ENCODE assay signal across 9 cellular contexts in genomic region chr17:49861150-49861884, GRCh38. TPM values are rescaled to one million over a fixed set of nuclear protein-coding genes. Genes with fewer than 3 reads are reported as not detected.
DNase-seq lines count a peak whose midpoint lies in the region; ATAC-seq and TF ChIP-seq lines count a peak whose summit lies in the region.
"Had no signal": no experiment of that assay in that cellular context is flagged by ENCODE, and none has a peak within 500 bp of the region (broad histone marks: within the 10 kb centered on the region; RNA-seq: fewer than 3 reads in every experiment).

No MANE protein-coding gene starts in this region.

- no peak for TF ChIP-seq POLR2A in NB4 (IDR thresholded peaks at IDR 0.05; ENCODE audit: extremely low read depth, insufficient read length)

- peak; percentile 25 to 49 for ATAC-seq in activated CD4-positive, CD25-positive, alpha-beta regulatory T cell treated with anti-CD3 and anti-CD28 coated beads, Interleukin-2, amount 50 U/mL, for 24 hours

- H3K4me3 ChIP-seq in NB4 (ENCODE audit: low read depth, low read length) = no peak overlapping the region
- H3K4me3 ChIP-seq: BLaER1 treated with 17β-estradiol and CSF1 and Interleukin-3, amounts not matched to agents 10 nM and 100 nM had no signal

- DNase-seq in NCI-H1417 (lab: John Stamatoyannopoulos, UW) (peak; percentile 49 to 75 (median 55)), NCI-H1417 treated with DMSO at 0.1 percent for 48 hours (lab: John Stamatoyannopoulos, UW) (no peak), NB4 (ENCODE audit: low read depth) (peak; percentile 67), cerebellum (ENCODE audit: low spot score) (peak; percentile 82), lung microvascular endothelial cell (ENCODE audit: low read depth in 2 of 2) (peak; percentile 39 to 55), NCI-H128 (lab: John Stamatoyannopoulos, UW; ENCODE audit: unreplicated experiment) (no peak)
- DNase-seq in stimulated activated CD8-positive, alpha-beta memory T cell treated with anti-CD3 and anti-CD28 coated beads, Interleukin-4, amount 100 ng/mL, for 1 hour (ENCODE audit: low read depth in 2 of 2, low spot score in 1 of 2) = peak; percentile 21 to 39

- peak; percentile 77 for TF ChIP-seq CTCF in NB4 (IDR thresholded peaks at IDR 0.05; ENCODE audit: low read depth, low read length)

RNA-seq across cellular contexts. Expression of gene TAC4, which starts 13.4 kb away (rescaled TPM):
- total RNA-seq in cerebellum (not detected), lung microvascular endothelial cell (not detected in 2 replicates)

Comparison
In these comparisons a context has a peak if more than half of its experiments do, and no peak if none do; other contexts are left out.
1. DNase-seq: peak in NCI-H1417 (3 of 3), NB4 (single experiment), cerebellum (single experiment), lung microvascular endothelial cell (2 of 2) and stimulated activated CD8-positive, alpha-beta memory T cell treated with anti-CD3 and anti-CD28 coated beads, Interleukin-4, amount 100 ng/mL, for 1 hour (2 of 2); none in NCI-H1417 treated with DMSO at 0.1 percent for 48 hours (single experiment) and NCI-H128 (single experiment).